In the genomic region with DNA sequence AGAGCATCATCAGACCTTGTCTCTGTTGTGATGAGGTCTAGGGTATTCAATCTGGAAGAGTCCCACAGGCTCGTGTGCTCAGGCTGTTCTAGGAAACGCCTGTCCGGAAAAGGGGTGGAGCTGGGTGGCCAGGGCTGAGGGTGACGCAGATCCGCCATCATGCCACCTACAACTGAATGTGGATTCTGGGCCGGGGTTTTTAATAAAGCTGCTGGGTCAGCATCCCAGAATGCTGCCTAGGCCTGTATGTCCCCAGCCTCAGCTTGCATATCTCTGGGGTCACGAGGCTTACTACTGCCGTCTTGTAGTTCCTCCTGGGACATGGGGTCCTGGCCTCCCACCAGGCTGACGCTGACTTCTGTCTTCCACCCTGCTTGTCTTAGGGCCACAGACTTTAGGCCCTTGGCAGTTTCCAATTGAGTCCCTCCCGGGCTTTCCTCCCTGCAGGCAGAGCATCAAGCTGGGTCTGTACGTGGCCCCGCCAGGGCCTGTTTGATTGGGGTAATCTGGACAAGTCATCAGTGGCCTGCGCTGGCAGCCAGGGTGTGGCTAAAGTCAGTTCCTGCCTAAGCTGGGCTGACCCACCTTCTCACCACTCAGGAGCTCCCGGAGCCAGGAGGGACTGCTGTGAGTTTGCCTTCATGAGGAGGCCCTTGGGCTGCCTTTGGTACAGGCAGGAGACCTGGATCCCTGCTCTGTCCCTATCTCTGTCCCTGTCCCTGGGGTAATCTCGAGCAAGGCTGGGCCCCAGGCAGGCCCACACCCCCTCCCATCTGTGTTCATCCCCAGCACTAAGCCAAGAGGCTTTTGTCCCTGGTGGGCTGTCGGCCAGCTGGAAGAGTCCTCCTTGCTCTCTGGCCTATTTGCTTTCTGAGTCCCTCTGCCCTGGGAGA, we compare ENCODE assay signal across 8 cellular contexts.
DNase-seq lines count a peak whose midpoint lies in the region; ATAC-seq and TF ChIP-seq lines count a peak whose summit lies in the region.

No MANE protein-coding gene starts in this region.

- peak overlapping the region; percentile 10 for H3K27ac ChIP-seq in CD4-positive, alpha-beta memory T cell (ENCODE audit: low read depth, low read length)
- peak overlapping the region; percentile 37 for H3K27ac ChIP-seq in neutrophil

- H3K27me3 ChIP-seq in CD4-positive, alpha-beta memory T cell (ENCODE audit: insufficient read depth, low read length) = no peaks in the 10 kb centered on the region
- no peaks in the 10 kb centered on the region for H3K27me3 ChIP-seq in neutrophil

- peak overlapping the region; percentile 63 to 93 (median 78) for H3K27ac Mint-ChIP-seq in CD4-positive, alpha-beta memory T cell

- H3K4me3 Mint-ChIP-seq in CD4-positive, alpha-beta memory T cell = peak overlapping the region in 4 of 8 donors; percentile 15 to 54 (median 36)

- H3K4me1 ChIP-seq in CD4-positive, alpha-beta memory T cell (ENCODE audit: insufficient read depth, low read length) = peaks cover 75% of the 10 kb centered on the region
- peaks cover 29 to 56% of the 10 kb centered on the region in 2 experiments for H3K4me1 ChIP-seq in neutrophil (ENCODE audit: control insufficient read depth in 1 of 2, insufficient read depth in 1 of 2, low read depth in 1 of 2, low read length in 1 of 2)

- peaks cover 0 to 1% of the 10 kb centered on the region in 2 donors for H3K36me3 Mint-ChIP-seq in CD4-positive, alpha-beta memory T cell

- H3K36me3 ChIP-seq in CD4-positive, alpha-beta memory T cell (ENCODE audit: insufficient read depth, low read length) = no peaks in the 10 kb centered on the region
- no peaks in the 10 kb centered on the region for H3K36me3 ChIP-seq in neutrophil

- H3K9me3 Mint-ChIP-seq in CD4-positive, alpha-beta memory T cell = no peaks in the 10 kb centered on the region

- CTCF ChIA-PET in CD4-positive, alpha-beta memory T cell (lab: Charles Lee; ENCODE audit: partially characterized antibody) = interaction anchor here (0.9 to 1.0 kb wide), 2 partner anchors 47 to 176 kb away, joined by 3 read pairs; no protein-coding TSS in a partner anchor

- H3K4me3 ChIP-seq in CD4-positive, alpha-beta memory T cell (ENCODE audit: low read length in 2 of 2) = no peak overlapping the region
- H3K4me3 ChIP-seq in fibroblast of mammary gland (ENCODE audit: control insufficient read depth, low read depth, low read length) (no peak overlapping the region), neutrophil (ENCODE audit: low read depth in 1 of 2, low read length in 1 of 2) (no peak overlapping the region)

- ATAC-seq in GM18502 (IDR thresholded peaks at IDR 0.05; ENCODE audit: poor library complexity, unreplicated experiment) (no peak), HG03108 (IDR thresholded peaks at IDR 0.05; ENCODE audit: unreplicated experiment) (no peak), HG03139 (IDR thresholded peaks at IDR 0.05; ENCODE audit: unreplicated experiment) (no peak)

- H3K4me1 Mint-ChIP-seq in CD4-positive, alpha-beta memory T cell = peaks cover 28 to 67% (median 50%) of the 10 kb centered on the region in 4 donors

- DNase-seq in CD4-positive, alpha-beta memory T cell = no peak
- DNase-seq in SW480 (ENCODE audit: low spot score) (peak; percentile 52), fibroblast of mammary gland (ENCODE audit: low read depth) (peak; percentile 76), DMS79 (lab: John Stamatoyannopoulos, UW) (no peak)

- no peak for TF ChIP-seq CTCF in fibroblast of mammary gland (conservative IDR thresholded peaks at IDR 0.05; ENCODE audit: control insufficient read depth, insufficient read depth, low read depth, low read length)
- TF ChIP-seq CTCF in neutrophil (IDR thresholded peaks at IDR 0.05) = no peak

- H3K9me3 ChIP-seq in CD4-positive, alpha-beta memory T cell (ENCODE audit: control insufficient read depth in 1 of 2, low read length in 2 of 2) = no peaks in the 10 kb centered on the region
- no peaks in the 10 kb centered on the region for H3K9me3 ChIP-seq in neutrophil

- intact Hi-C loops in CD4-positive, alpha-beta memory T cell (cut with micrococcal nuclease) = loop anchor here (5.0 kb wide), 1 partner anchor 81 kb away; a partner anchor contains a TSS

- H3K27me3 Mint-ChIP-seq in CD4-positive, alpha-beta memory T cell = no peaks in the 10 kb centered on the region

- POLR2A ChIA-PET in CD4-positive, alpha-beta memory T cell (lab: Charles Lee; ENCODE audit: partially characterized antibody) = no interaction called here

Comparison
In these comparisons a context has a peak if more than half of its experiments do, and no peak if none do; other contexts are left out.
1. DNase-seq: peak in SW480 (single experiment) and fibroblast of mammary gland (single experiment); none in CD4-positive, alpha-beta memory T cell (0 of 5) and DMS79 (single experiment).